Comparison of ENCODE assay signal across 1 cellular context in genomic region chr13:34942732-34943674, GRCh38.
TF ChIP-seq lines count a peak whose summit lies in the region.

No MANE protein-coding gene starts in this region.

TF ChIP-seq in HEK293, 187 proteins besides CTCF, POLR2A, EP300 and RAD21 (continued from another document and continues in another):
- TF ChIP-seq SCRT1 (tag by site-specific recombination; IDR thresholded peaks at IDR 0.05; ENCODE audit: borderline replicate concordance) = peak; percentile 40; the same call in 1 of the 2 replicates
- no peak for TF ChIP-seq ZNF114 (tag by site-specific recombination; IDR thresholded peaks at IDR 0.05)
- TF ChIP-seq PRDM1 (tag by site-specific recombination; IDR thresholded peaks at IDR 0.05) = peak; percentile 49
- peak; percentile 22; the same call in 1 of the 2 replicates for TF ChIP-seq ZNF423 (tag by site-specific recombination; IDR thresholded peaks at IDR 0.05)
- TF ChIP-seq PATZ1 (tag by site-specific recombination; IDR thresholded peaks at IDR 0.05) = peak; percentile 77
- TF ChIP-seq ZNF76 (tag by site-specific recombination; IDR thresholded peaks at IDR 0.05; ENCODE audit: borderline replicate concordance, low read depth) = peak; percentile 50; the same call in 1 of the 2 replicates
- TF ChIP-seq ZNF366 (tag by site-specific recombination; conservative IDR thresholded peaks at IDR 0.05) = peak; percentile 21; the same call in 1 of the 2 replicates
- no peak for TF ChIP-seq ZNF175 (tag by site-specific recombination; IDR thresholded peaks at IDR 0.05)
- peak; percentile 81 for TF ChIP-seq ZNF501 (tag by site-specific recombination; IDR thresholded peaks at IDR 0.05)
- TF ChIP-seq ZBTB26 (tag by site-specific recombination; optimal IDR thresholded peaks at IDR 0.05) = peak; percentile 89
- no peak for TF ChIP-seq HOXA7 (CRISPR knock-in tag; IDR thresholded peaks at IDR 0.05; ENCODE audit: borderline replicate concordance)
- no peak for TF ChIP-seq ZNF585B (tag by site-specific recombination; IDR thresholded peaks at IDR 0.05)
- no peak for TF ChIP-seq ZNF626 (tag by site-specific recombination; IDR thresholded peaks at IDR 0.05)
- no peak for TF ChIP-seq ZNF24 (tag by site-specific recombination; IDR thresholded peaks at IDR 0.05)
- TF ChIP-seq ZNF658 (tag by site-specific recombination; IDR thresholded peaks at IDR 0.05) = no peak
- no peak for TF ChIP-seq ZNF23 (tag by site-specific recombination; IDR thresholded peaks at IDR 0.05; ENCODE audit: borderline replicate concordance)
- TF ChIP-seq ZNF362 (tag by site-specific recombination; IDR thresholded peaks at IDR 0.05) = no peak
- no peak for TF ChIP-seq ZNF174 (tag by site-specific recombination; IDR thresholded peaks at IDR 0.05)
- no peak for TF ChIP-seq ZBTB1 (tag by site-specific recombination; IDR thresholded peaks at IDR 0.05)
- no peak for TF ChIP-seq ZNF223 (tag by site-specific recombination; IDR thresholded peaks at IDR 0.05)
- TF ChIP-seq MZF1 (tag by site-specific recombination; IDR thresholded peaks at IDR 0.05; ENCODE audit: borderline replicate concordance) = no peak
- peak; percentile 63; the same call in 1 of the 2 replicates for TF ChIP-seq HIC1 (tag by site-specific recombination; IDR thresholded peaks at IDR 0.05)
- 0 out of 2 replicates have a peak, but pooled peaks have one; percentile 39 for TF ChIP-seq KLF16 (tag by site-specific recombination; IDR thresholded peaks at IDR 0.05)
- 0 out of 2 replicates have a peak, but pooled peaks have one; percentile 13 for TF ChIP-seq EGR2 (tag by site-specific recombination; IDR thresholded peaks at IDR 0.05; ENCODE audit: low read depth)
- no peak for TF ChIP-seq ZNF629 (tag by site-specific recombination; IDR thresholded peaks at IDR 0.05)
- no peak for TF ChIP-seq ZNF2 (tag by site-specific recombination; IDR thresholded peaks at IDR 0.05)
- TF ChIP-seq ZSCAN16 (tag by site-specific recombination; IDR thresholded peaks at IDR 0.05) = no peak
- no peak for TF ChIP-seq KLF8 (tag by site-specific recombination; IDR thresholded peaks at IDR 0.05)
- no peak for TF ChIP-seq ZNF837 (tag by site-specific recombination; IDR thresholded peaks at IDR 0.05)
- TF ChIP-seq ZNF488 (tag by site-specific recombination; IDR thresholded peaks at IDR 0.05) = no peak
- TF ChIP-seq ZBTB8A (tag by site-specific recombination; IDR thresholded peaks at IDR 0.05) = no peak
- TF ChIP-seq ZSCAN30 (tag by site-specific recombination; IDR thresholded peaks at IDR 0.05) = no peak
- TF ChIP-seq INSM2 (tag by site-specific recombination; IDR thresholded peaks at IDR 0.05) = no peak
- TF ChIP-seq ELK4 (IDR thresholded peaks at IDR 0.05; ENCODE audit: borderline replicate concordance, low read depth, low read length) = no peak
- no peak for TF ChIP-seq ZNF239 (tag by site-specific recombination; IDR thresholded peaks at IDR 0.05)
- TF ChIP-seq ZNF18 (tag by site-specific recombination; IDR thresholded peaks at IDR 0.05) = no peak
- TF ChIP-seq ZNF335 (tag by site-specific recombination; conservative IDR thresholded peaks at IDR 0.05) = peak; percentile 50
- no peak for TF ChIP-seq SP3 (tag by site-specific recombination; IDR thresholded peaks at IDR 0.05)
- no peak for TF ChIP-seq ZNF202 (tag by site-specific recombination; IDR thresholded peaks at IDR 0.05; ENCODE audit: borderline replicate concordance)
- TF ChIP-seq ZNF214 (tag by site-specific recombination; IDR thresholded peaks at IDR 0.05; ENCODE audit: borderline replicate concordance) = no peak
- TF ChIP-seq ZBTB10 (tag by site-specific recombination; IDR thresholded peaks at IDR 0.05) = no peak
- no peak for TF ChIP-seq ZNF211 (tag by site-specific recombination; IDR thresholded peaks at IDR 0.05; ENCODE audit: low read depth)
- no peak; the same call in 1 of the 2 replicates for TF ChIP-seq ZBTB20 (tag by site-specific recombination; IDR thresholded peaks at IDR 0.05)
- no peak for TF ChIP-seq ZNF792 (tag by site-specific recombination; IDR thresholded peaks at IDR 0.05)
- TF ChIP-seq GLIS2 (tag by site-specific recombination; IDR thresholded peaks at IDR 0.05) = peak; percentile 96
- TF ChIP-seq ZNF580 (tag by site-specific recombination; IDR thresholded peaks at IDR 0.05) = no peak
- TF ChIP-seq ZNF274 (IDR thresholded peaks at IDR 0.05; ENCODE audit: low read length) = no peak
- no peak for TF ChIP-seq ZNF274 (tag by site-specific recombination; IDR thresholded peaks at IDR 0.05; ENCODE audit: borderline replicate concordance)
- TF ChIP-seq ZNF549 (tag by site-specific recombination; IDR thresholded peaks at IDR 0.05) = no peak
- TF ChIP-seq ZNF148 (tag by site-specific recombination; IDR thresholded peaks at IDR 0.05; ENCODE audit: borderline replicate concordance) = no peak
- no peak for TF ChIP-seq ZNF521 (tag by site-specific recombination; IDR thresholded peaks at IDR 0.05)
